ENCODE assay signal across 8 cellular contexts in the genomic region with DNA sequence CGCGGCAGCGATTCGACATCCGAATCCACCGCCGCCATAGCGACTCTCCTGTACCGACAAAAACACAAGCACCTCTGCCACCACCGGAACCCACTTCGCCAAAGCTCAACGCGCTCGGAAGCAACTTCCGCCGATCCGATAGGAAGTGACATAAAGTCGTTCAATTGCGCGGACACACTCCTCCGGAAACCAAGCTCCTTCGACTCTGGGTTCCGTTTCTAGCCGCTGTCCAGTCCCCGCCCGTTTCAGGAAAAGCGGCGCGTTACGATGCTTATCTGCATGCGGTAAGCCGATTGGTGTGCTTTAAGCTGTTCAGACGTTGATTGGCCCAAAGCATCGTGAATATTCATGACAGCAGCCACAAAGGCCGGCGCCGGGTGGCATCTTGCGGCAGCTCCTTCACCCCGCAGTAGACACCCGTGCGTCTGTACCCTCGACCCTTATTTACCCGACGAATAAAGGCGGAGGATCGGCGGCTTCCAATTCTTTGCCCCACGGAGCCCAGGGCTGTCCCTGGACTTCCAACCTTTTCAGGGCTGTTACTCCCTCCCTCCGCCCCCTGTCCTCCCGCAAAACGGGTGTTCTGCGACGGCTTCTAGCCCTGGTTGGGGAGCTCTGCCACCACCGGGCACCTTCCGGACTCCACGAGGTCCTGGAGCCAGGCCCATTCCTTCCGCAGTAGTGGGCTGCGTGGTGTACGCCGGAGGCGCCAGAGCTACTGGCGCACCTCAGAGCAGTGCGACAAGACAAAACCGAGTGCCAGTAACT. TPM values are rescaled to one million over a fixed set of nuclear protein-coding genes. Genes with fewer than 3 reads are reported as not detected.
DNase-seq lines count a peak whose midpoint lies in the region; ATAC-seq and TF ChIP-seq lines count a peak whose summit lies in the region.

A gene with protein sequence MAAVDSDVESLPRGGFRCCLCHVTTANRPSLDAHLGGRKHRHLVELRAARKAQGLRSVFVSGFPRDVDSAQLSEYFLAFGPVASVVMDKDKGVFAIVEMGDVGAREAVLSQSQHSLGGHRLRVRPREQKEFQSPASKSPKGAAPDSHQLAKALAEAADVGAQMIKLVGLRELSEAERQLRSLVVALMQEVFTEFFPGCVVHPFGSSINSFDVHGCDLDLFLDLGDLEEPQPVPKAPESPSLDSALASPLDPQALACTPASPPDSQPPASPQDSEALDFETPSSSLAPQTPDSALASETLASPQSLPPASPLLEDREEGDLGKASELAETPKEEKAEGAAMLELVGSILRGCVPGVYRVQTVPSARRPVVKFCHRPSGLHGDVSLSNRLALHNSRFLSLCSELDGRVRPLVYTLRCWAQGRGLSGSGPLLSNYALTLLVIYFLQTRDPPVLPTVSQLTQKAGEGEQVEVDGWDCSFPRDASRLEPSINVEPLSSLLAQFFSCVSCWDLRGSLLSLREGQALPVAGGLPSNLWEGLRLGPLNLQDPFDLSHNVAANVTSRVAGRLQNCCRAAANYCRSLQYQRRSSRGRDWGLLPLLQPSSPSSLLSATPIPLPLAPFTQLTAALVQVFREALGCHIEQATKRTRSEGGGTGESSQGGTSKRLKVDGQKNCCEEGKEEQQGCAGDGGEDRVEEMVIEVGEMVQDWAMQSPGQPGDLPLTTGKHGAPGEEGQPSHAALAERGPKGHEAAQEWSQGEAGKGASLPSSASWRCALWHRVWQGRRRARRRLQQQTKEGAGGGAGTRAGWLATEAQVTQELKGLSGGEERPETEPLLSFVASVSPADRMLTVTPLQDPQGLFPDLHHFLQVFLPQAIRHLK (minus strand): TSS at position 76 of the 768 bp plus-strand sequence. CDS start 38 bp downstream, at position 38.

- DNase-seq in C1 segment of cervical spinal cord (lab: John Stamatoyannopoulos, UW) (peak; percentile 71 to 99 (median 96)), NCI-H748 treated with DMSO at 0.1 percent for 48 hours (lab: John Stamatoyannopoulos, UW) (peak; percentile 98), dermis blood vessel endothelial cell (peak; percentile 100), left lung (peak; percentile 93 to 96)
- DNase-seq in activated CD4-positive, alpha-beta T cell treated with anti-CD3 and anti-CD28 coated beads, Interleukin-2, amount 50 U/mL, for 24 hours (ENCODE audit: low read depth in 1 of 2, low spot score in 1 of 2), result peak; percentile 88 to 98
- peak; percentile 90 to 93 for DNase-seq in stimulated activated CD4-positive, alpha-beta T cell treated with anti-CD3 and anti-CD28 coated beads, Interleukin-2, amount 100 ng/mL, for 48 hours

- no peaks in the 10 kb centered on the region for H3K27me3 ChIP-seq in left lung

- peaks cover 0 to 52% of the 10 kb centered on the region in 2 donors for H3K36me3 ChIP-seq in left lung

- no peaks in the 10 kb centered on the region for H3K9me3 ChIP-seq in left lung

- H3K4me1 ChIP-seq in left lung, result peaks cover 12 to 35% of the 10 kb centered on the region in 2 donors

- peak within 1 kb of the TSS; percentile 52 to 75 for H3K4me3 ChIP-seq in left lung

- peak; percentile 88 for ATAC-seq in GM19372 (IDR thresholded peaks at IDR 0.05; ENCODE audit: low read depth, unreplicated experiment)
- ATAC-seq in HG03558 (IDR thresholded peaks at IDR 0.05; ENCODE audit: extremely low read depth, unreplicated experiment), result peak; percentile 73
- ATAC-seq in left lung, result peak; percentile 96

- intact Hi-C loops in left lung (cut with DNase I), result no loop called here

- H3K27ac ChIP-seq in left lung, result peak within 1 kb of the TSS; percentile 89 to 93

- TF ChIP-seq CTCF in left lung (IDR thresholded peaks at IDR 0.05), result no peak

RNA-seq across cellular contexts. Expression of the gene that starts here (rescaled TPM):
- total RNA-seq in dermis blood vessel endothelial cell (13.8 and 15.1 TPM in 2 replicates), left lung (10 to 100 TPM; 12.6 to 19.8 TPM)

Comparison
In these comparisons a context has a peak if more than half of its experiments do, and no peak if none do; other contexts are left out.
1. Peak in every context shown above with its lines: DNase-seq, ATAC-seq, H3K4me3 ChIP-seq and H3K27ac ChIP-seq.